28 cellular contexts compared by ENCODE assay signal in genomic region chr7:46108272-46108671, GRCh38.
"Had no signal": no experiment of that assay in that cellular context is flagged by ENCODE, and none has a peak within 500 bp of the region (broad histone marks: within the 10 kb centered on the region; RNA-seq: fewer than 3 reads in every experiment).

No MANE protein-coding gene starts in this region.

- H3K4me1 ChIP-seq: esophagus squamous epithelium, pancreas, stomach, thyroid gland, uterus had no signal

- H3K4me1 Mint-ChIP-seq: naive thymus-derived CD8-positive, alpha-beta T cell; nephron progenitor cell; stimulated activated effector memory CD8-positive, alpha-beta T cell treated with anti-CD3 and anti-CD28 coated beads, Interleukin-12 subunit alpha, Interleukin-12 subunit beta, amount 100 ng/mL, for 72 hours had no signal

- H3K27me3 ChIP-seq: esophagus squamous epithelium, heart right ventricle, stomach, thyroid gland, uterus had no signal

- H3K4me2 ChIP-seq: smooth muscle cell had no signal

- DNase-seq: dermis blood vessel endothelial cell; effector memory CD4-positive, alpha-beta T cell; erythroblast; esophagus squamous epithelium; foreskin melanocyte; glutamatergic neuron; heart right ventricle; hippocampal formation; mesenchymal stem cell; midbrain; naive thymus-derived CD8-positive, alpha-beta T cell; nephron progenitor cell; occipital lobe; pancreas; stimulated activated CD4-positive, alpha-beta T cell treated with anti-CD3 and anti-CD28 coated beads, Interleukin-2, amount 100 ng/mL, for 24 hours; stimulated activated CD4-positive, alpha-beta T cell treated with anti-CD3 and anti-CD28 coated beads, Interleukin-4, amount 100 ng/mL, for 24 hours; stimulated activated naive CD4-positive, alpha-beta T cell treated with Interleukin-2 at 50 U/mL for 16 hours; stomach; thyroid gland; uterus had no signal

- H3K27me3 Mint-ChIP-seq: naive thymus-derived CD8-positive, alpha-beta T cell; progenitor cell of endocrine pancreas; type B pancreatic cell had no signal

- ATAC-seq: heart right ventricle; naive thymus-derived CD8-positive, alpha-beta T cell; pancreas; sciatic nerve; stimulated activated effector memory CD8-positive, alpha-beta T cell treated with anti-CD3 and anti-CD28 coated beads, Interleukin-12 subunit alpha, Interleukin-12 subunit beta, amount 100 ng/mL, for 72 hours had no signal

- H3K4me3 ChIP-seq: coronary artery, esophagus squamous epithelium, heart right ventricle, pancreas, smooth muscle cell, stomach, thyroid gland, uterus had no signal

- H3K27ac ChIP-seq: coronary artery, esophagus squamous epithelium, heart right ventricle, pancreas, stomach, thyroid gland, uterus had no signal

- H3K36me3 ChIP-seq: esophagus squamous epithelium, heart right ventricle, pancreas, stomach, thyroid gland, uterus had no signal

- H3K4me3 Mint-ChIP-seq: naive thymus-derived CD8-positive, alpha-beta T cell; nephron progenitor cell; stimulated activated effector memory CD8-positive, alpha-beta T cell treated with anti-CD3 and anti-CD28 coated beads, Interleukin-12 subunit alpha, Interleukin-12 subunit beta, amount 100 ng/mL, for 72 hours; type B pancreatic cell had no signal

- H3K9me3 ChIP-seq: esophagus squamous epithelium, pancreas, stomach, thyroid gland, uterus had no signal

- FAIRE-seq: endometrium, islet of Langerhans, pancreas had no signal

- H3K27ac Mint-ChIP-seq: naive thymus-derived CD8-positive, alpha-beta T cell; nephron progenitor cell; progenitor cell of endocrine pancreas; stimulated activated effector memory CD8-positive, alpha-beta T cell treated with anti-CD3 and anti-CD28 coated beads, Interleukin-12 subunit alpha, Interleukin-12 subunit beta, amount 100 ng/mL, for 72 hours; type B pancreatic cell had no signal

- H3K36me3 Mint-ChIP-seq: naive thymus-derived CD8-positive, alpha-beta T cell; stimulated activated effector memory CD8-positive, alpha-beta T cell treated with anti-CD3 and anti-CD28 coated beads, Interleukin-12 subunit alpha, Interleukin-12 subunit beta, amount 100 ng/mL, for 72 hours; type B pancreatic cell had no signal
